8 cellular contexts compared by ENCODE assay signal in the genomic region with DNA sequence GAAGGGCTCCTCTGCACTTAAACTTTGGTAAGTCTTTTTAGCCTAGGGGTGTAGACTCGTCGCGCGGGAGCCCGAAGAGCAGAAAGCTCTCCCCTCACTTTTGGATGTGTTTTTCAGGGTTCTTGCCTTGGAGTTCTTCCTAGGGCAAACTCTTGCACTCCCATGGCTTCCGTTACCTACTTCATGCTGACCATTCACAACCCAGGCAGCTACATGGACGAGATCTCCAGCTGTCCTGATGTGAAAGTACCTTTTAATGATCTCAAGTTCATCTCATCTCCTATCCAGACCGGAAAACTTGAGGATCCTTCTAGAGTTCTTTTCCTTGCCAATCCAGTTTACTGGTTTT. TPM values are rescaled to one million over a fixed set of nuclear protein-coding genes. Genes with fewer than 3 reads are reported as not detected.
DNase-seq lines count a peak whose midpoint lies in the region; ATAC-seq and TF ChIP-seq lines count a peak whose summit lies in the region.

No MANE protein-coding gene starts in this region.

- no peaks in the 10 kb centered on the region for H3K9me3 ChIP-seq in SJSA1 (replicated peaks)
- H3K9me3 ChIP-seq in gastrocnemius medialis, result no peaks in the 10 kb centered on the region

- DNase-seq in H7 (no peak), SJSA1 (ENCODE audit: low read depth in 1 of 2, low spot score in 2 of 2) (no peak), foreskin fibroblast (no peak), gastrocnemius medialis (no peak), DMS153 (lab: John Stamatoyannopoulos, UW) (no peak), Ammon's horn (ENCODE audit: low spot score) (no peak), medulla oblongata (ENCODE audit: extremely low spot score) (no peak)
- no peak for DNase-seq in stimulated activated naive CD8-positive, alpha-beta T cell treated with anti-CD3 and anti-CD28 coated beads, Interleukin-15, amount 100 ng/mL, for 72 hours

- in situ Hi-C loops in gastrocnemius medialis (cut with MboI; ENCODE audit: low sequenced_read_pairs in 4 of 4), result no loop called here

- H3K27ac ChIP-seq in SJSA1, result peak overlapping the region; percentile 9; the same call in 1 of the 2 replicates
- H3K27ac ChIP-seq in gastrocnemius medialis, result peak overlapping the region; percentile 86 to 94 (median 90)

- ATAC-seq in gastrocnemius medialis, result peak; percentile 37 to 38
- ATAC-seq in stimulated activated naive CD8-positive, alpha-beta T cell treated with anti-CD3 and anti-CD28 coated beads, Interleukin-15, amount 100 ng/mL, for 72 hours, result no peak

- H3K9me3 Mint-ChIP-seq in stimulated activated naive CD8-positive, alpha-beta T cell treated with anti-CD3 and anti-CD28 coated beads, Interleukin-15, amount 100 ng/mL, for 72 hours, result no peaks in the 10 kb centered on the region

- H3K4me1 Mint-ChIP-seq in stimulated activated naive CD8-positive, alpha-beta T cell treated with anti-CD3 and anti-CD28 coated beads, Interleukin-15, amount 100 ng/mL, for 72 hours, result peaks cover 6% of the 10 kb centered on the region

- intact Hi-C loops in gastrocnemius medialis (cut with DNase I; ENCODE audit: low total_unique reads), result loop anchor here (1.0 to 2.0 kb wide), 3 partner anchors 8 to 27 kb away; a partner anchor contains a TSS

- no peaks in the 10 kb centered on the region for H3K27me3 ChIP-seq in H7 (ENCODE audit: control insufficient read depth, insufficient read depth, low read length)
- no peaks in the 10 kb centered on the region for H3K27me3 ChIP-seq in SJSA1 (replicated peaks)
- H3K27me3 ChIP-seq in gastrocnemius medialis, result no peaks in the 10 kb centered on the region

- H3K4me3 Mint-ChIP-seq in stimulated activated naive CD8-positive, alpha-beta T cell treated with anti-CD3 and anti-CD28 coated beads, Interleukin-15, amount 100 ng/mL, for 72 hours, result no peak overlapping the region

- TF ChIP-seq CTCF in foreskin fibroblast (IDR thresholded peaks at IDR 0.05; ENCODE audit: low read depth, low read length) (no peak), gastrocnemius medialis (IDR thresholded peaks at IDR 0.05 in 4 of 5, conservative IDR thresholded peaks at IDR 0.05 in 1 of 5) (no peak)

- H3K27ac Mint-ChIP-seq in stimulated activated naive CD8-positive, alpha-beta T cell treated with anti-CD3 and anti-CD28 coated beads, Interleukin-15, amount 100 ng/mL, for 72 hours, result no peak overlapping the region

- H3K4me3 ChIP-seq in H7 (ENCODE audit: insufficient read depth, low read depth, low read length) (peak overlapping the region; percentile 69), SJSA1 (peak overlapping the region; percentile 73), foreskin fibroblast (ENCODE audit: low read depth in 1 of 2, low read length in 2 of 2) (peak overlapping the region; percentile 65 to 83), gastrocnemius medialis (peak overlapping the region; percentile 91 to 98 (median 94))

- peaks cover 12% of the 10 kb centered on the region for H3K4me1 ChIP-seq in SJSA1 (replicated peaks)
- H3K4me1 ChIP-seq in gastrocnemius medialis, result peaks cover 41 to 45% of the 10 kb centered on the region in 2 donors

- no peak for TF ChIP-seq POLR2A in gastrocnemius medialis (IDR thresholded peaks at IDR 0.05)

- H3K27me3 Mint-ChIP-seq in stimulated activated naive CD8-positive, alpha-beta T cell treated with anti-CD3 and anti-CD28 coated beads, Interleukin-15, amount 100 ng/mL, for 72 hours, result no peaks in the 10 kb centered on the region

- peaks cover 5% of the 10 kb centered on the region for H3K36me3 ChIP-seq in H7 (replicated peaks; ENCODE audit: control insufficient read depth, insufficient read depth, low read length)
- H3K36me3 ChIP-seq in SJSA1, result peaks cover 9% of the 10 kb centered on the region
- H3K36me3 ChIP-seq in gastrocnemius medialis, result peaks cover 0 to 5% of the 10 kb centered on the region in 2 donors

RNA-seq across cellular contexts. Expression of a gene that starts 0.5 kb away (rescaled TPM):
- total RNA-seq in H7 (2014; rRNA removed; shearing (Covaris generic)), result 1.9 and 2.3 TPM in 2 replicates
- total RNA-seq in SJSA1 (2014; rRNA removed; shearing (Covaris generic)), result 3.1 and 3.2 TPM in 2 replicates
- total RNA-seq in gastrocnemius medialis, result 1 to 10 TPM; 1.6 to 6.3 (median 2.6) TPM

RNA-seq across cellular contexts. Expression of a gene that starts 9.0 kb away (rescaled TPM):
- 15.6 and 28.1 TPM in 2 replicates for total RNA-seq in H7 (2014; rRNA removed; shearing (Covaris generic))
- total RNA-seq in SJSA1 (2014; rRNA removed; shearing (Covaris generic)), result 27.8 and 55.6 TPM in 2 replicates
- 10 to 100 TPM; 23.7 to 33.8 (median 26.6) TPM for total RNA-seq in gastrocnemius medialis

RNA-seq across cellular contexts. Expression of a gene that starts 18.7 kb away (rescaled TPM):
- total RNA-seq in H7 (2014; rRNA removed; shearing (Covaris generic)), result 8.6 and 11.7 TPM in 2 replicates
- 9.7 and 11.9 TPM in 2 replicates for total RNA-seq in SJSA1 (2014; rRNA removed; shearing (Covaris generic))
- 10 to 100 TPM in 2 of 4 donors, 1 to 10 TPM in 2; 4.5 to 12.0 (median 7.8) TPM for total RNA-seq in gastrocnemius medialis

RNA-seq across cellular contexts. Expression of a gene that starts 26.7 kb away (rescaled TPM):
- total RNA-seq in H7 (2014; rRNA removed; shearing (Covaris generic)), result 21.6 and 28.0 TPM in 2 replicates
- 29.4 and 41.1 TPM in 2 replicates for total RNA-seq in SJSA1 (2014; rRNA removed; shearing (Covaris generic))
- total RNA-seq in gastrocnemius medialis, result 10 to 100 TPM; 29.4 to 45.2 (median 36.6) TPM
